Comparison of ENCODE assay signal across 35 cellular contexts in genomic region chr9:91967259-91967658, GRCh38. TPM values are rescaled to one million over a fixed set of nuclear protein-coding genes. Genes with fewer than 3 reads are reported as not detected.
"Had no signal": no experiment of that assay in that cellular context is flagged by ENCODE, and none has a peak within 500 bp of the region (broad histone marks: within the 10 kb centered on the region; RNA-seq: fewer than 3 reads in every experiment).

No MANE protein-coding gene starts in this region.

- H3K9me3 ChIP-seq: adrenal gland, ascending aorta, body of pancreas, breast epithelium had no signal

- FAIRE-seq: astrocyte, bronchial epithelial cell had no signal

- H3K4me1 ChIP-seq: adrenal gland, ascending aorta, body of pancreas, breast epithelium had no signal

- ATAC-seq: activated naive CD4-positive, alpha-beta T cell treated with anti-CD3 and anti-CD28 coated beads, Interleukin-2, amount 50 U/mL, for 72 hours; activated naive CD8-positive, alpha-beta T cell treated with anti-CD3 and anti-CD28 coated beads, Interleukin-2, amount 50 U/mL, for 24 hours; activated T-cell treated with anti-CD3 and anti-CD28 coated beads, Interleukin-2, amount 50 U/mL, for 4 hours; activated T-cell treated with anti-CD3 and anti-CD28 coated beads, Interleukin-2, amount 50 U/mL, for 72 hours; activated T-helper 17 cell treated with anti-CD3 and anti-CD28 coated beads, Interleukin-2, amount 50 U/mL, for 72 hours; body of pancreas had no signal

- H3K36me3 ChIP-seq: adrenal gland, ascending aorta, brain microvascular endothelial cell, breast epithelium, cardiac muscle cell had no signal

- H3K27ac ChIP-seq: adrenal gland, ascending aorta, body of pancreas, brain microvascular endothelial cell, breast epithelium, cardiac muscle cell had no signal

- H3K27me3 ChIP-seq: adrenal gland, ascending aorta, body of pancreas, brain microvascular endothelial cell, breast epithelium had no signal

- DNase-seq: activated effector memory CD4-positive, alpha-beta T cell treated with anti-CD3 and anti-CD28 coated beads, Interleukin-2, amount 50 U/mL, for 16 hours; activated effector memory CD4-positive, alpha-beta T cell treated with Interleukin-2 at 50 U/mL for 16 hours; activated gamma-delta T cell; activated gamma-delta T cell treated with Interleukin-2 at 50 U/mL for 16 hours; activated naive CD4-positive, alpha-beta T cell; activated naive CD4-positive, alpha-beta T cell treated with anti-CD3 and anti-CD28 coated beads for 36 hours; activated naive CD4-positive, alpha-beta T cell treated with anti-CD3 and anti-CD28 coated beads, Interleukin-2, amount 10 ng/mL, durations not matched to agents 7 days and 5 days; activated naive CD4-positive, alpha-beta T cell treated with anti-CD3 and anti-CD28 coated beads, Interleukin-2, amount 50 U/mL, for 16 hours; activated naive CD4-positive, alpha-beta T cell treated with Interleukin-2 at 50 U/mL for 16 hours; activated naive CD8-positive, alpha-beta T cell treated with anti-CD3 and anti-CD28 coated beads for 36 hours; activated naive CD8-positive, alpha-beta T cell treated with anti-CD3 and anti-CD28 coated beads, Interleukin-2, amount 10 ng/mL, durations not matched to agents 7 days and 5 days; activated naive CD8-positive, alpha-beta T cell treated with anti-CD3 and anti-CD28 coated beads, Interleukin-2, amount 50 U/mL, for 24 hours; activated T-cell treated with anti-CD3 and anti-CD28 coated beads, Interleukin-2, amount 50 U/mL, for 1 hour; activated T-cell treated with anti-CD3 and anti-CD28 coated beads, Interleukin-2, amount 50 U/mL, for 24 hours; activated T-cell treated with anti-CD3 and anti-CD28 coated beads, Interleukin-2, amount 50 U/mL, for 4 hours; activated T-cell treated with anti-CD3 and anti-CD28 coated beads, Interleukin-2, amount 50 U/mL, for 48 hours; activated T-cell treated with anti-CD3 and anti-CD28 coated beads, Interleukin-2, amount 50 U/mL, for 72 hours; adrenal gland; amniotic stem cell; amygdala; anterior cingulate cortex; aorta; body of pancreas; caudate nucleus; central memory CD4-positive, alpha-beta T cell; cerebellar nuclear complex had no signal

- H3K4me3 ChIP-seq: ascending aorta, body of pancreas, breast epithelium, cardiac muscle cell had no signal

RNA-seq across cellular contexts. Expression of gene ROR2, which starts 17.2 kb away (rescaled TPM):
- total RNA-seq: activated naive CD4-positive, alpha-beta T cell treated with anti-CD3 and anti-CD28 coated beads for 36 hours; activated naive CD4-positive, alpha-beta T cell treated with anti-CD3 and anti-CD28 coated beads, Interleukin-2, amount 50 U/mL, for 72 hours; activated naive CD8-positive, alpha-beta T cell treated with anti-CD3 and anti-CD28 coated beads for 36 hours; activated T-helper 2 cell treated with anti-CD3 and anti-CD28 coated beads, Interferon-gamma antibody, Interleukin-2, Interleukin-4, amounts not matched to agents 10 μg/mL and 5 μg/mL and 100 μg/mL, durations not matched to agents 14 hours and 24 hours and 36 hours had no signal
- polyA plus RNA-seq: aorta had no signal
